In genomic region chrX:77894921-77895886, GRCh38 we compare ENCODE assay signal across 8 cellular contexts.
DNase-seq lines count a peak whose midpoint lies in the region; ATAC-seq and TF ChIP-seq lines count a peak whose summit lies in the region.

TSS of gene MAGT1 (minus strand) at chrX:77895435. CDS start at chrX:77895410, 25 bp downstream.

- peak; percentile 90 for ATAC-seq in GM19025 (IDR thresholded peaks at IDR 0.05; ENCODE audit: low read depth, unreplicated experiment)
- ATAC-seq in HG03342 (IDR thresholded peaks at IDR 0.05; ENCODE audit: unreplicated experiment), result peak; percentile 91
- ATAC-seq in central memory CD8-positive, alpha-beta T cell (replicated peaks; ENCODE audit: extremely low read depth, poor library complexity, severe bottlenecking), result peak; percentile 87

- H3K4me3 ChIP-seq in AG09309 (ENCODE audit: control insufficient read depth, low read depth, low read length), result peak within 1 kb of the TSS; percentile 81

- no peaks in the 10 kb centered on the region for H3K27me3 Mint-ChIP-seq in central memory CD8-positive, alpha-beta T cell

- peak within 1 kb of the TSS; percentile 99 for H3K27ac Mint-ChIP-seq in central memory CD8-positive, alpha-beta T cell (ENCODE audit: low read depth)

- H3K36me3 Mint-ChIP-seq in central memory CD8-positive, alpha-beta T cell (ENCODE audit: insufficient read depth), result peaks cover 20% of the 10 kb centered on the region

- H3K9me3 Mint-ChIP-seq in central memory CD8-positive, alpha-beta T cell, result no peaks in the 10 kb centered on the region

- peaks cover 23% of the 10 kb centered on the region for H3K4me1 Mint-ChIP-seq in central memory CD8-positive, alpha-beta T cell

- peak within 1 kb of the TSS; percentile 97 for H3K4me3 Mint-ChIP-seq in central memory CD8-positive, alpha-beta T cell

- DNase-seq in AG09309 (ENCODE audit: low read depth) (peak; percentile 89), NCI-H446 (lab: John Stamatoyannopoulos, UW) (peak; percentile 95 to 97), iris pigment epithelial cell (ENCODE audit: low read depth) (peak; percentile 96)
- DNase-seq in activated CD4-positive, CD25-positive, alpha-beta regulatory T cell treated with anti-CD3 and anti-CD28 coated beads, Interleukin-2, amount 50 U/mL, for 16 hours (ENCODE audit: low read depth, low spot score), result peak; percentile 82
- DNase-seq in central memory CD8-positive, alpha-beta T cell (ENCODE audit: low spot score in 2 of 2), result peak; percentile 66 to 90
- DNase-seq in stimulated activated CD4-positive, alpha-beta T cell treated with anti-CD3 and anti-CD28 coated beads, Interleukin-12 subunit alpha, Interleukin-12 subunit beta, amount 100 ng/mL, for 24 hours (ENCODE audit: low read depth in 2 of 2), result peak; percentile 78 to 81

- no peak for TF ChIP-seq CTCF in AG09309 (IDR thresholded peaks at IDR 0.05; ENCODE audit: control insufficient read depth, insufficient read depth, low read depth, low read length, missing control alignments)

Comparison
In these comparisons a context has a peak if more than half of its experiments do, and no peak if none do; other contexts are left out.
1. Peak in every context shown above with its lines: DNase-seq, ATAC-seq and H3K4me3 ChIP-seq.